Comparison of ENCODE assay signal across 8 cellular contexts in genomic region chr20:1122388-1123315, GRCh38. TPM values are rescaled to one million over a fixed set of nuclear protein-coding genes. Genes with fewer than 3 reads are reported as not detected.
DNase-seq lines count a peak whose midpoint lies in the region; ATAC-seq and TF ChIP-seq lines count a peak whose summit lies in the region.

No MANE protein-coding gene starts in this region.

- BruUV-seq in MCF 10A (replicated peaks; lab: Mats Ljungman, UMichigan), result no TSS peak

- H3K27me3 Mint-ChIP-seq in MCF 10A (ENCODE audit: insufficient read depth, unreplicated experiment), result no peaks in the 10 kb centered on the region

- H3K27me3 ChIP-seq in H7 (ENCODE audit: control insufficient read depth, insufficient read depth, low read length), result no peaks in the 10 kb centered on the region

- DNase-seq in Daoy (ENCODE audit: low read depth), result peak; percentile 55
- peak; percentile 18 for DNase-seq in NB4 (ENCODE audit: low read depth)
- DNase-seq in MCF 10A (ENCODE audit: unreplicated experiment), result peak; percentile 81
- peak; percentile 51 to 86 for DNase-seq in lung microvascular endothelial cell (ENCODE audit: low read depth in 2 of 2)
- DNase-seq in NCI-H1436 (lab: John Stamatoyannopoulos, UW), result no peak
- no peak for DNase-seq in effector CD8-positive, alpha-beta T cell (lab: John Stamatoyannopoulos, UW)
- DNase-seq in H7, result no peak

- no peak for TF ChIP-seq POLR2A in NB4 (IDR thresholded peaks at IDR 0.05; ENCODE audit: extremely low read depth, insufficient read length)

- H3K4me1 Mint-ChIP-seq in MCF 10A (ENCODE audit: insufficient read depth, unreplicated experiment), result peaks cover 38% of the 10 kb centered on the region

- CTCF ChIA-PET in MCF 10A (lab: Yijun Ruan, JAX), result interaction anchor here (0.6 to 1.3 kb wide), 4 partner anchors 10 to 299 kb away, joined by 3 to 6 read pairs (median 4); no protein-coding TSS in a partner anchor

- POLR2A ChIA-PET in MCF 10A (lab: Yijun Ruan, JAX), result interaction anchor here (1.5 to 1.7 kb wide), 2 partner anchors 25 to 28 kb away, joined by 4 read pairs; no protein-coding TSS in a partner anchor

- H3K9me3 Mint-ChIP-seq in MCF 10A (ENCODE audit: unreplicated experiment), result no peaks in the 10 kb centered on the region

- peaks cover 22% of the 10 kb centered on the region for H3K36me3 ChIP-seq in H7 (replicated peaks; ENCODE audit: control insufficient read depth, insufficient read depth, low read length)

- H3K4me3 Mint-ChIP-seq in MCF 10A (ENCODE audit: unreplicated experiment), result peak overlapping the region; percentile 67

- TF ChIP-seq CTCF in NB4 (IDR thresholded peaks at IDR 0.05; ENCODE audit: low read depth, low read length), result no peak
- no peak for TF ChIP-seq CTCF in MCF 10A (IDR thresholded peaks at IDR 0.05; ENCODE audit: unreplicated experiment)

- intact Hi-C loops in MCF 10A (cut with micrococcal nuclease), result no loop called here

- H3K36me3 Mint-ChIP-seq in MCF 10A (ENCODE audit: insufficient read depth, unreplicated experiment), result peaks cover 38% of the 10 kb centered on the region

- peak overlapping the region; percentile 79 for H3K27ac Mint-ChIP-seq in MCF 10A (ENCODE audit: low read depth, unreplicated experiment)

- H3K4me3 ChIP-seq in NB4 (ENCODE audit: low read depth, low read length), result no peak overlapping the region
- no peak overlapping the region for H3K4me3 ChIP-seq in H7 (ENCODE audit: insufficient read depth, low read depth, low read length)

- ATAC-seq in HG02642 (IDR thresholded peaks at IDR 0.05; ENCODE audit: poor library complexity, unreplicated experiment), result no peak

RNA-seq across cellular contexts. Expression of gene PSMF1, which starts 4.2 kb away (rescaled TPM):
- 71.8 and 102 TPM in 2 replicates for total RNA-seq in Daoy (2014; rRNA removed; shearing (Covaris generic))
- total RNA-seq in MCF 10A (2022) (207 and 212 TPM in 2 replicates), lung microvascular endothelial cell (21.1 and 29.4 TPM in 2 replicates)
- total RNA-seq in H7 (2014; rRNA removed; shearing (Covaris generic)), result 33.7 and 36.8 TPM in 2 replicates

Comparison
In these comparisons a context has a peak if more than half of its experiments do, and no peak if none do; other contexts are left out.
1. DNase-seq: peak in Daoy (single experiment), NB4 (single experiment), MCF 10A (single experiment) and lung microvascular endothelial cell (2 of 2); none in NCI-H1436 (single experiment), effector CD8-positive, alpha-beta T cell (single experiment) and H7 (single experiment).